ENCODE assay signal across 9 cellular contexts in genomic region chr11:2139118-2139490, GRCh38. TPM values are rescaled to one million over a fixed set of nuclear protein-coding genes. Genes with fewer than 3 reads are reported as not detected.
DNase-seq lines count a peak whose midpoint lies in the region; ATAC-seq, FAIRE-seq and TF ChIP-seq lines count a peak whose summit lies in the region.
"Had no signal": no experiment of that assay in that cellular context is flagged by ENCODE, and none has a peak within 500 bp of the region (broad histone marks: within the 10 kb centered on the region; RNA-seq: fewer than 3 reads in every experiment).

A gene with protein sequence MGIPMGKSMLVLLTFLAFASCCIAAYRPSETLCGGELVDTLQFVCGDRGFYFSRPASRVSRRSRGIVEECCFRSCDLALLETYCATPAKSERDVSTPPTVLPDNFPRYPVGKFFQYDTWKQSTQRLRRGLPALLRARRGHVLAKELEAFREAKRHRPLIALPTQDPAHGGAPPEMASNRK (minus strand): TSS chr11:2139389. CDS start chr11:2135523, 3,866 bp downstream.

- WGBS in A549 (ENCODE audit: missing lambda C conversion rate): 0% methylated on average over 2 of the region's 58 CpGs

- peaks cover 0 to 6% (median 0%) of the 10 kb centered on the region in 3 donors for H3K36me3 Mint-ChIP-seq in naive thymus-derived CD8-positive, alpha-beta T cell

- peaks cover 4% of the 10 kb centered on the region for H3K27me3 ChIP-seq in endocrine pancreas (ENCODE audit: control insufficient read depth, insufficient read depth, low read length)

- ATAC-seq in A549 (peak; percentile 17; a peak in 2 of 6 replicates), HG02885 (IDR thresholded peaks at IDR 0.05; ENCODE audit: poor library complexity, unreplicated experiment) (no peak), HG02571 (IDR thresholded peaks at IDR 0.05; ENCODE audit: unreplicated experiment) (no peak)
- ATAC-seq in naive thymus-derived CD8-positive, alpha-beta T cell: peak; percentile 40 to 49

- H3K4me1 ChIP-seq in A549 (peaks cover 29% of the 10 kb centered on the region), endocrine pancreas (ENCODE audit: control insufficient read depth, insufficient read depth, low read length) (no peaks in the 10 kb centered on the region)

- H3K27ac Mint-ChIP-seq in naive thymus-derived CD8-positive, alpha-beta T cell: peak within 1 kb of the TSS in 1 of 10 donors; percentile 48

- H3K9me3 Mint-ChIP-seq in naive thymus-derived CD8-positive, alpha-beta T cell: no peaks in the 10 kb centered on the region

- TF ChIP-seq CTCF in A549 (IDR thresholded peaks at IDR 0.05): peak; percentile 15; the same call in 1 of the 3 replicates

- H3K9ac ChIP-seq in endocrine pancreas (ENCODE audit: control insufficient read depth, insufficient read depth, low read length): peak within 1 kb of the TSS; percentile 26

- H3K4me1 Mint-ChIP-seq in naive thymus-derived CD8-positive, alpha-beta T cell: peaks cover 8 to 21% (median 17%) of the 10 kb centered on the region in 4 donors

- H3K27me3 Mint-ChIP-seq in naive thymus-derived CD8-positive, alpha-beta T cell: peaks cover 25 to 74% (median 43%) of the 10 kb centered on the region in 5 donors

- peak within 1 kb of the TSS; percentile 76 to 92 (median 84) for H3K4me3 Mint-ChIP-seq in naive thymus-derived CD8-positive, alpha-beta T cell

- H3K9me3 ChIP-seq in A549 (no peaks in the 10 kb centered on the region), endocrine pancreas (ENCODE audit: control insufficient read depth, low read length) (no peaks in the 10 kb centered on the region)

- CTCF ChIA-PET in A549 (lab: Yijun Ruan, JAX): interaction anchor here (1.4 to 12.1 kb wide), 3 partner anchors 11 to 103 kb away, joined by 3 to 152 read pairs (median 11); no protein-coding TSS in a partner anchor

- FAIRE-seq in A549 (lab: Jason Lieb, UNC): no peak

- TF ChIP-seq EP300 in A549 (IDR thresholded peaks at IDR 0.05): no peak

- peak within 1 kb of the TSS; percentile 97 for H3K4me2 ChIP-seq in A549

- no peak for TF ChIP-seq POLR2A in A549 (IDR thresholded peaks at IDR 0.05; ENCODE audit: low read length)

- H3K4me3 ChIP-seq in A549 (peak within 1 kb of the TSS; percentile 52), endocrine pancreas (ENCODE audit: control insufficient read depth, insufficient read depth, low read length) (no peak within 1 kb of the TSS)

- DNase-seq in A549 (ENCODE audit: low read depth in 1 of 2, low spot score in 1 of 2) (peak in 1 of 2 experiments; percentile 46), NCI-H1105 (lab: John Stamatoyannopoulos, UW) (peak; percentile 23), NCI-H2081 treated with DMSO at 0.1 percent for 48 hours (lab: John Stamatoyannopoulos, UW) (no peak), NCI-H1436 (lab: John Stamatoyannopoulos, UW) (no peak)
- DNase-seq in naive thymus-derived CD8-positive, alpha-beta T cell: no peak
- DNase-seq: GDM1 had no signal

- H3K27ac ChIP-seq in A549: peak within 1 kb of the TSS; percentile 17 to 72; a peak in 5 of 6 replicates

- POLR2A ChIA-PET in A549 (lab: Yijun Ruan, JAX): no interaction called here
- POLR2A ChIA-PET in naive thymus-derived CD8-positive, alpha-beta T cell (lab: Charles Lee): no interaction called here

- H3K36me3 ChIP-seq in endocrine pancreas (ENCODE audit: control insufficient read depth, insufficient read depth, low read length): no peaks in the 10 kb centered on the region

- TF ChIP-seq RAD21 in A549 (conservative IDR thresholded peaks at IDR 0.05 in 1 of 2, IDR thresholded peaks at IDR 0.05 in 1 of 2): no peak

TF ChIP-seq in A549, 52 proteins besides CTCF, POLR2A, EP300 and RAD21:
- no peak for TF ChIP-seq SREBF2 (IDR thresholded peaks at IDR 0.05)
- no peak for TF ChIP-seq NR3C1 (IDR thresholded peaks at IDR 0.05)
- no peak for TF ChIP-seq CHD4 (IDR thresholded peaks at IDR 0.05; ENCODE audit: borderline replicate concordance)
- TF ChIP-seq, protein P1, sequence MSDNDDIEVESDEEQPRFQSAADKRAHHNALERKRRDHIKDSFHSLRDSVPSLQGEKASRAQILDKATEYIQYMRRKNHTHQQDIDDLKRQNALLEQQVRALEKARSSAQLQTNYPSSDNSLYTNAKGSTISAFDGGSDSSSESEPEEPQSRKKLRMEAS (IDR thresholded peaks at IDR 0.05): 0 out of 2 replicates have a peak, but pooled peaks have one; percentile 20
- TF ChIP-seq CHD2 (IDR thresholded peaks at IDR 0.05; ENCODE audit: low read length, partially characterized antibody): no peak
- no peak for TF ChIP-seq HOXA7 (CRISPR knock-in tag; IDR thresholded peaks at IDR 0.05)
- no peak for TF ChIP-seq ZC3H11A (IDR thresholded peaks at IDR 0.05)
- TF ChIP-seq ELK1 (IDR thresholded peaks at IDR 0.05; ENCODE audit: low read depth, low read length): no peak
- TF ChIP-seq PHF8 (IDR thresholded peaks at IDR 0.05; ENCODE audit: borderline replicate concordance, low read depth): no peak

RNA-seq across cellular contexts. Expression of the gene that starts here (rescaled TPM):
- polyA plus RNA-seq in A549 (2011; rRNA removed) (2.0 and 4.9 TPM in 2 replicates), A549 (2017; fragmentation: RNase III; extraction: RNeasy Plus Mini Kit Qiagen cat#74134 plus additional on column Dnase treatment) (1.1 to 4.2 TPM (median 2.9 TPM) in 3 replicates)
- polyA plus RNA-seq in A549 (2012; cell fraction: cytosol; rRNA removed): 1.4 and 1.6 TPM in 2 replicates
- 1.3 and 1.7 TPM in 2 replicates for polyA plus RNA-seq in A549 (2012; cell fraction: nucleus; rRNA removed)
- 8.9 and 10.0 TPM in 2 replicates for polyA minus RNA-seq in A549 (2011; rRNA and poly(A)+ RNA removed)
- not detected for total RNA-seq in naive thymus-derived CD8-positive, alpha-beta T cell
- not detected for polyA plus RNA-seq in naive thymus-derived CD8-positive, alpha-beta T cell

Comparison
In these comparisons a context has a peak if more than half of its experiments do, and no peak if none do; other contexts are left out.
1. Peak in ATAC-seq in naive thymus-derived CD8-positive, alpha-beta T cell; RNA of the gene not detected or under 1 TPM.
2. ATAC-seq: peak in A549 (2 of 2); none in HG02885 (single experiment) and HG02571 (single experiment).